In genomic region chr3:52930748-52931147, GRCh38 we compare ENCODE assay signal across 23 cellular contexts.
"Had no signal": no experiment of that assay in that cellular context is flagged by ENCODE, and none has a peak within 500 bp of the region (broad histone marks: within the 10 kb centered on the region; RNA-seq: fewer than 3 reads in every experiment).

No MANE protein-coding gene starts in this region.

- H3K4me3 ChIP-seq: left ventricle myocardium inferior, mucosa of descending colon, skin epidermis had no signal

- H3K9me3 ChIP-seq: left ventricle myocardium inferior, mucosa of descending colon had no signal

- ATAC-seq: activated CD8-positive, alpha-beta memory T cell treated with anti-CD3 and anti-CD28 coated beads, Interleukin-2, amount 10 ng/mL, durations not matched to agents 7 days and 5 days; esophagus mucosa; naive thymus-derived CD8-positive, alpha-beta T cell; right cardiac atrium; stimulated activated naive CD8-positive, alpha-beta T cell treated with anti-CD3 and anti-CD28 coated beads, Interleukin-15, Interleukin-2, amounts not matched to agents 100 U/mL and 50 U/mL, for 24 hours had no signal

- H3K27ac ChIP-seq: left ventricle myocardium inferior, skin epidermis had no signal

- FAIRE-seq: astrocyte, bronchial epithelial cell, endometrium, kidney had no signal

- DNase-seq: activated CD4-positive, alpha-beta T cell treated with anti-CD3 and anti-CD28 coated beads for 1 hour; activated CD4-positive, alpha-beta T cell treated with anti-CD3 and anti-CD28 coated beads, Interleukin-2, amount 50 U/mL, for 48 hours; activated CD8-positive, alpha-beta memory T cell treated with anti-CD3 and anti-CD28 coated beads, Interleukin-2, amount 10 ng/mL, durations not matched to agents 7 days and 5 days; activated effector memory CD4-positive, alpha-beta T cell treated with Interleukin-2 at 50 U/mL for 16 hours; activated naive CD4-positive, alpha-beta T cell treated with anti-CD3 and anti-CD28 coated beads, Interleukin-2, amount 50 U/mL, for 16 hours; activated T-cell treated with anti-CD3 and anti-CD28 coated beads, Interleukin-2, amount 50 U/mL, for 1 hour; glutamatergic neuron; hypothalamus; kidney; left ventricle myocardium inferior; naive thymus-derived CD8-positive, alpha-beta T cell; nucleus accumbens; right cardiac atrium; stimulated activated CD4-positive, alpha-beta T cell treated with anti-CD3 and anti-CD28 coated beads, Interleukin-4, amount 100 ng/mL, for 24 hours; stimulated activated naive CD8-positive, alpha-beta T cell treated with anti-CD3 and anti-CD28 coated beads, Interleukin-15, Interleukin-2, amounts not matched to agents 100 U/mL and 50 U/mL, for 24 hours; T1000; trophoblast cell had no signal
